8 cellular contexts compared by ENCODE assay signal in the genomic region with DNA sequence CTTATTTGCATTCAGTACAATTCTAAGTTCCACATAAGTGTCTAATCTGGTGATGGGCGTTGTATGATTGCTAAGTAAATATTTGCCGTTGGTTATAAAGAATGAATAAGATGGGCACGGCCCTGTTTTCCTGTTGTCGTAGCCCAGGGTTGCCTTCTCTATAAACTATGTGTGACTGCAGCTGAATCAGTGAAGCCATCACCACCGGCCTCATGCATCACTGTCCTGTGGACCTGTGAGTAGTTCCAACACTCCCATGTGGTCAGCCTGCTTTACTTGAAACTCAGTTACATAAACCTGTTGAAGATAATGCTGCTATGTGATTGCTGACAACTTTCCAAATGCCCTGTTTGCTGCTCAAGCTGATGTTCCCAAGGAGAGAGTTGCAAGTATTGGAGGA. TPM values are rescaled to one million over a fixed set of nuclear protein-coding genes. Genes with fewer than 3 reads are reported as not detected.
DNase-seq lines count a peak whose midpoint lies in the region; ATAC-seq and TF ChIP-seq lines count a peak whose summit lies in the region.

No MANE protein-coding gene starts in this region.

- H3K4me3 Mint-ChIP-seq in chondrocyte (ENCODE audit: unreplicated experiment): peak overlapping the region; percentile 29

- TF ChIP-seq CTCF in chondrocyte (IDR thresholded peaks at IDR 0.05) (no peak), osteoblast (IDR thresholded peaks at IDR 0.05; ENCODE audit: extremely low read depth, low read depth, low read length) (no peak)

- peaks cover 4% of the 10 kb centered on the region for H3K79me2 ChIP-seq in osteoblast (ENCODE audit: insufficient read depth, low read length)

- H3K4me1 ChIP-seq in osteoblast (ENCODE audit: insufficient read depth, low read length): peaks cover 65% of the 10 kb centered on the region

- H3K4me2 ChIP-seq in osteoblast (ENCODE audit: insufficient read depth, low read length): peak overlapping the region; percentile 74

- H3K27ac ChIP-seq in osteoblast (ENCODE audit: low read depth, low read length): peak overlapping the region; percentile 96

- H3K27ac Mint-ChIP-seq in chondrocyte (ENCODE audit: unreplicated experiment): no peak overlapping the region

- no peaks in the 10 kb centered on the region for H3K27me3 ChIP-seq in osteoblast (ENCODE audit: insufficient read depth, low read length)

- no peaks in the 10 kb centered on the region for H3K4me1 Mint-ChIP-seq in chondrocyte (ENCODE audit: low read depth)

- no peaks in the 10 kb centered on the region for H3K36me3 ChIP-seq in osteoblast (ENCODE audit: insufficient read depth, low read length)

- H3K9me3 ChIP-seq in osteoblast (ENCODE audit: low read depth, low read length): no peaks in the 10 kb centered on the region

- H3K36me3 Mint-ChIP-seq in chondrocyte (ENCODE audit: low read depth): no peaks in the 10 kb centered on the region

- no peaks in the 10 kb centered on the region for H3K27me3 Mint-ChIP-seq in chondrocyte (ENCODE audit: low read depth)

- H2AFZ ChIP-seq in osteoblast (ENCODE audit: low read length): no peak overlapping the region

- H4K20me1 ChIP-seq in osteoblast (ENCODE audit: insufficient read depth, low read length): no peaks in the 10 kb centered on the region

- peak overlapping the region; percentile 56 for H3K4me3 ChIP-seq in osteoblast (ENCODE audit: insufficient read depth, low read length)

- no peak for ATAC-seq in HG02840 (IDR thresholded peaks at IDR 0.05; ENCODE audit: low FRiP score, unreplicated experiment)
- no peak for ATAC-seq in HG03175 (IDR thresholded peaks at IDR 0.05; ENCODE audit: unreplicated experiment)

- H3K9me3 Mint-ChIP-seq in chondrocyte (ENCODE audit: low read depth): no peaks in the 10 kb centered on the region

- DNase-seq in DMS53 treated with DMSO at 0.1 percent for 48 hours (lab: John Stamatoyannopoulos, UW; ENCODE audit: unreplicated experiment) (peak; percentile 79), NCI-H345 treated with DMSO at 0.1 percent for 48 hours (lab: John Stamatoyannopoulos, UW; ENCODE audit: unreplicated experiment) (peak; percentile 41), chondrocyte (ENCODE audit: low spot score) (no peak), osteoblast (ENCODE audit: insufficient read length, low spot score, missing footprints) (no peak), NCI-H187 treated with DMSO at 0.1 percent for 48 hours (lab: John Stamatoyannopoulos, UW) (no peak), GF-D8 (lab: John Stamatoyannopoulos, UW) (no peak)

RNA-seq across cellular contexts. Expression of a gene that starts 21.6 kb away (rescaled TPM):
- 201 to 355 TPM (median 330 TPM) in 3 replicates for total RNA-seq in chondrocyte
- 50.1 and 52.1 TPM in 2 replicates for total RNA-seq in osteoblast

Comparison
In these comparisons a context has a peak if more than half of its experiments do, and no peak if none do; other contexts are left out.
1. DNase-seq: peak in DMS53 treated with DMSO at 0.1 percent for 48 hours (single experiment) and NCI-H345 treated with DMSO at 0.1 percent for 48 hours (single experiment); none in chondrocyte (single experiment), osteoblast (single experiment), NCI-H187 treated with DMSO at 0.1 percent for 48 hours (single experiment) and GF-D8 (single experiment).